8 cellular contexts compared by ENCODE assay signal in the genomic region with DNA sequence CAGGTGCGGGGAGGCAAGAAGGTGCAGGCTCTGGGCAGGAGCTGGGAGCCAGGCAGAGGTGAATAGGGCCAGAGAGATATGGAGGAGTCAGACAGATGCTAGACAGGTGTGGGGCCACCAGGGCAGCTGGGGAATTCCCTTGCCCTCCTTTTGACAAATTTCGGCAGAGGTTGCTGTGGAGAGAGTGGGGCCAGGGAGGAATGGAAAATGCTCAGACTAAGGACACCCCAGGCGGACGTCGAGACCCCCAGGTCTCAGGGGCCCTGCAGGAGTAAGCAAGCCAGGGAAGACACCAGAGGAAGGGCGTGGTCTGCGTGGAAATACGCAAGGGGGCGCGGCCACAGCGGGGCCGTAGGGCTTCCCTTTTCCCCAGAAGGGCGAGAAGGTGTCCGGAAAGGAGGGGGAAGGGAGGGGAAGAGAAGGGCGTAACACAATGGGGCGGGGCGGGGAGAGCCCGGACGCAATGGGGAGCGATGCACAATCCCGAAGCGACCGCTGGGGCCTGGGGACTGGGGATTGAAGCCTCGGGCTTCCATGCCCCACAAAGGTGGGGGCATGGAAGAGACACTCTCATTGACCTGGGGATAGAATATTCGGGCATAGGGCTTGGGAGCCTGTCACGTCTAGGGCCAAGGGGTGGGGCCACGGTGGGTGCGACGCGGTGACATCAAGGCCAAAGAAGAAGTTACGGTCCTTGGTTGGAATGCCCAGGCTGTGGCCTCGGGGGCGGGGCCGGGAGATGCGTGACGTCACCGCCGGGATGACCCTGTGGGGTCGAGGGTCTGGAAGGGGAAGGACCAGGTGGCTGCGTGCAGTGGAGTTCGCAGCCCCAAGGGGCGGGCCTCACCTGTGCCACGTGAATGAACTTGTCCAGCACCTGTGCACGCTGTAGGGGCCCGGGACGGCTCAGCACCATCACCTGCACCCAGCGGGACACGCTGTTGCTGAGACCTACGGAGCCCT. TPM values are rescaled to one million over a fixed set of nuclear protein-coding genes. Genes with fewer than 3 reads are reported as not detected.
DNase-seq lines count a peak whose midpoint lies in the region; ATAC-seq and TF ChIP-seq lines count a peak whose summit lies in the region.

No MANE protein-coding gene starts in this region.

- no peaks in the 10 kb centered on the region for H3K9me3 Mint-ChIP-seq in activated naive CD8-positive, alpha-beta T cell treated with anti-CD3 and anti-CD28 coated beads, Interleukin-2, amount 50 U/mL, for 24 hours

- H3K9me3 ChIP-seq in Peyer's patch, result no peaks in the 10 kb centered on the region
- H3K9me3 ChIP-seq in WERI-Rb-1 (ENCODE audit: severe bottlenecking), result no peaks in the 10 kb centered on the region

- H3K36me3 ChIP-seq in ACC112 (ENCODE audit: insufficient read depth, low read length) (no peaks in the 10 kb centered on the region), Peyer's patch (no peaks in the 10 kb centered on the region), WERI-Rb-1 (no peaks in the 10 kb centered on the region)

- peak overlapping the region; percentile 70 for H3K27ac Mint-ChIP-seq in activated naive CD8-positive, alpha-beta T cell treated with anti-CD3 and anti-CD28 coated beads, Interleukin-2, amount 50 U/mL, for 24 hours

- H3K36me3 Mint-ChIP-seq in activated naive CD8-positive, alpha-beta T cell treated with anti-CD3 and anti-CD28 coated beads, Interleukin-2, amount 50 U/mL, for 24 hours (ENCODE audit: low read depth), result no peaks in the 10 kb centered on the region

- H3K27ac ChIP-seq in ACC112 (ENCODE audit: low read depth, low read length), result no peak overlapping the region
- H3K27ac ChIP-seq in Peyer's patch, result peak overlapping the region in 1 of 4 donors; percentile 58
- H3K27ac ChIP-seq in WERI-Rb-1, result no peak overlapping the region

- TF ChIP-seq CTCF in Peyer's patch (IDR thresholded peaks at IDR 0.05) (no peak), WERI-Rb-1 (IDR thresholded peaks at IDR 0.05; ENCODE audit: low read depth, low read length) (no peak)

- no peak overlapping the region for H2AFZ ChIP-seq in ACC112 (ENCODE audit: low read length, unreplicated experiment)

- no peaks in the 10 kb centered on the region for H3K4me1 ChIP-seq in ACC112 (ENCODE audit: control insufficient read depth, insufficient read depth, low read length, unreplicated experiment)
- H3K4me1 ChIP-seq in Peyer's patch, result peaks cover 0 to 6% (median 5%) of the 10 kb centered on the region in 4 donors

- H3K79me2 ChIP-seq in ACC112 (ENCODE audit: control insufficient read depth, insufficient read depth, low read length, unreplicated experiment), result no peaks in the 10 kb centered on the region

- H3K4me3 Mint-ChIP-seq in activated naive CD8-positive, alpha-beta T cell treated with anti-CD3 and anti-CD28 coated beads, Interleukin-2, amount 50 U/mL, for 24 hours, result peak overlapping the region; percentile 74

- H3K4me1 Mint-ChIP-seq in activated naive CD8-positive, alpha-beta T cell treated with anti-CD3 and anti-CD28 coated beads, Interleukin-2, amount 50 U/mL, for 24 hours, result peaks cover 16% of the 10 kb centered on the region

- no peak for TF ChIP-seq POLR2A in Peyer's patch (IDR thresholded peaks at IDR 0.05)

- H3K27me3 Mint-ChIP-seq in activated naive CD8-positive, alpha-beta T cell treated with anti-CD3 and anti-CD28 coated beads, Interleukin-2, amount 50 U/mL, for 24 hours, result no peaks in the 10 kb centered on the region

- DNase-seq in Peyer's patch, result peak; percentile 66 to 87 (median 75)
- DNase-seq in activated naive CD8-positive, alpha-beta T cell treated with anti-CD3 and anti-CD28 coated beads, Interleukin-2, amount 50 U/mL, for 24 hours, result peak; percentile 69
- DNase-seq in inferior parietal cortex (ENCODE audit: extremely low spot score), result peak; percentile 29
- DNase-seq in stimulated activated CD4-positive, alpha-beta T cell treated with anti-CD3 and anti-CD28 coated beads, Interleukin-1b, Interleukin-23, amount 100 ng/mL, for 48 hours, result peak; percentile 59
- DNase-seq in WERI-Rb-1, result no peak

- ATAC-seq in GM21529 (IDR thresholded peaks at IDR 0.05; ENCODE audit: unreplicated experiment) (peak; percentile 57), HG03135 (IDR thresholded peaks at IDR 0.05; ENCODE audit: unreplicated experiment) (no peak)
- peak; percentile 66 for ATAC-seq in activated naive CD8-positive, alpha-beta T cell treated with anti-CD3 and anti-CD28 coated beads, Interleukin-2, amount 50 U/mL, for 24 hours

- H3K27me3 ChIP-seq in ACC112 (ENCODE audit: insufficient read depth, low read length) (peaks cover 11% of the 10 kb centered on the region), Peyer's patch (no peaks in the 10 kb centered on the region), WERI-Rb-1 (ENCODE audit: insufficient read depth, low read depth, severe bottlenecking) (no peaks in the 10 kb centered on the region)

- peak overlapping the region; percentile 45; the same call in 1 of the 2 replicates for H3K4me3 ChIP-seq in ACC112 (ENCODE audit: low read depth, low read length)
- peak overlapping the region; percentile 28 to 51 (median 42) for H3K4me3 ChIP-seq in Peyer's patch
- no peak overlapping the region for H3K4me3 ChIP-seq in WERI-Rb-1 (ENCODE audit: low read depth, low read length)

RNA-seq across cellular contexts. Expression of gene RASGRP4, which starts 8.2 kb away (rescaled TPM):
- 1 to 10 TPM in 2 of 4 donors, under 1 TPM in 2; 0.70 to 9.1 (median 1.7) TPM for total RNA-seq in Peyer's patch

RNA-seq across cellular contexts. Expression of gene FAM98C, which starts 14.9 kb away (rescaled TPM):
- total RNA-seq in Peyer's patch, result 10 to 100 TPM; 28.9 to 76.8 (median 48.1) TPM

RNA-seq across cellular contexts. Expression of gene RYR1, which starts 15.7 kb away (rescaled TPM):
- total RNA-seq in Peyer's patch, result 1 to 10 TPM in 3 of 4 donors, under 1 TPM in 1; 0.35 to 4.6 (median 3.4) TPM

RNA-seq across cellular contexts. Expression of gene SPRED3, which starts 29.3 kb away (rescaled TPM):
- 1 to 10 TPM in 2 of 4 donors, under 1 TPM in 1, not detected in 1; 0.88 to 5.9 (median 2.4) TPM for total RNA-seq in Peyer's patch

RNA-seq across cellular contexts. Expression of gene GGN, which starts 30.0 kb away (rescaled TPM):
- total RNA-seq in Peyer's patch, result 10 to 100 TPM in 1 of 4 donors, 1 to 10 TPM in 3; 2.5 to 10.1 (median 6.2) TPM
